In genomic region chr2:121804340-121804739, GRCh38 we compare ENCODE assay signal across 1 cellular context.
TF ChIP-seq lines count a peak whose summit lies in the region.

No MANE protein-coding gene starts in this region.

TF ChIP-seq in SK-N-SH, 30 proteins besides CTCF, POLR2A, EP300 and RAD21 (continued from another document):
- no peak for TF ChIP-seq REST (IDR thresholded peaks at IDR 0.05; ENCODE audit: low read depth, low read length)
- TF ChIP-seq NFIC (IDR thresholded peaks at IDR 0.05; ENCODE audit: borderline replicate concordance): peak; percentile 53
- no peak for TF ChIP-seq POLR2AphosphoS5 (IDR thresholded peaks at IDR 0.05; ENCODE audit: low read depth, low read length)
